ENCODE assay signal across 21 cellular contexts in the genomic region with DNA sequence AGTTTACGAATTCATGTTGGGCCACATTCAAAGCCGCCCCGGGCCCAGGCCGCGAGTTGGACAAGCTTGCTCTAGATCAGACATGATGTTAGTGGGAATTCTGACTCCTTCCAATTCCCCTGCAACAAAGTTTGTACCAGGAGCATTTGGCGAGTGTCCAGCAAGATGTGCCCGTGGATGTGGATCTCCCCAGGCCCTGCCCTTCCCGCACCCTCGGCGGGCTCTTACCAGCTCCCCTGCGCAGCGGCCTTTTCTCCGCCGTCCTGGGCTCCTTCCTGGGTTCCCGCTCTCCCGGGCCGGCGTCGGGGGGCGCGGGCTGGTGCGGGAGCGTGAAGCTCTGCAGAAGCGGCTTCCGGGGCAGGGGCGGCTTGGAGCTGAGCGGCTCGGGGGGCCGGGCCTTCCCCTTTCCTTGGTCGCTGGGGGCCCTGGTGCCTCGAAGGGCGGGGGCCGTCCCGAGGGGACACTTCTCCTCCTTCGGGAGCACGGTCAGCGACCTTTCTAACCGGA.
DNase-seq lines count a peak whose midpoint lies in the region; ATAC-seq, FAIRE-seq and TF ChIP-seq lines count a peak whose summit lies in the region.
"Had no signal": no experiment of that assay in that cellular context is flagged by ENCODE, and none has a peak within 500 bp of the region (broad histone marks: within the 10 kb centered on the region; RNA-seq: fewer than 3 reads in every experiment).

No MANE protein-coding gene starts in this region.

- no peaks in the 10 kb centered on the region for H3K27me3 ChIP-seq in CD4-positive, alpha-beta T cell (ENCODE audit: control insufficient read depth, insufficient read depth, low read length)
- peaks cover 43% of the 10 kb centered on the region for H3K27me3 ChIP-seq in GM23338 (ENCODE audit: insufficient read depth)
- H3K27me3 ChIP-seq in parathyroid adenoma (ENCODE audit: control insufficient read depth, insufficient read depth, low read length): no peaks in the 10 kb centered on the region
- H3K27me3 ChIP-seq: ovary, vagina had no signal

- no peak for ATAC-seq in CD4-positive, alpha-beta T cell (ENCODE audit: poor library complexity)
- ATAC-seq in GM23338: no peak
- no peak for ATAC-seq in GM18861 (IDR thresholded peaks at IDR 0.05; ENCODE audit: unreplicated experiment)
- no peak for ATAC-seq in HG02571 (IDR thresholded peaks at IDR 0.05; ENCODE audit: unreplicated experiment)

- DNase-seq in CD4-positive, alpha-beta T cell: no peak
- DNase-seq in GM23338 (ENCODE audit: low spot score): no peak
- DNase-seq in kidney: peak; percentile 67
- DNase-seq in stimulated activated CD4-positive, alpha-beta T cell treated with anti-CD3 and anti-CD28 coated beads, Interleukin-4, amount 100 ng/mL, for 4 hours: no peak
- DNase-seq: DMS53, MV-4-11, NCI-H2171, NCI-H524 treated with DMSO at 0.1 percent for 48 hours, ovary had no signal

- no peaks in the 10 kb centered on the region for H3K9me3 Mint-ChIP-seq in CD4-positive, alpha-beta T cell
- peaks cover 7% of the 10 kb centered on the region; the same call in 1 of the 3 replicates for H3K9me3 Mint-ChIP-seq in GM23338
- H3K9me3 Mint-ChIP-seq: stimulated activated effector memory CD8-positive, alpha-beta T cell treated with anti-CD3 and anti-CD28 coated beads, Interleukin-12 subunit alpha, Interleukin-12 subunit beta, amount 100 ng/mL, for 72 hours; T-helper 1 cell treated with Interleukin-12 subunit alpha and Interleukin-12 subunit beta and Interleukin-4 antibody, amounts not matched to agents 30 μg/mL and 1 μg/mL, for 36 hours had no signal

- no peaks in the 10 kb centered on the region for H3K9me2 ChIP-seq in GM23338 (ENCODE audit: insufficient read depth)

- H3K4me3 ChIP-seq in GM23338 (no peak overlapping the region), kidney (ENCODE audit: low read length in 2 of 2) (no peak overlapping the region), parathyroid adenoma (ENCODE audit: low read depth, low read length) (no peak overlapping the region)
- H3K4me3 ChIP-seq: ovary had no signal

- no peaks in the 10 kb centered on the region for H3K36me3 Mint-ChIP-seq in CD4-positive, alpha-beta T cell (ENCODE audit: low read depth)
- no peaks in the 10 kb centered on the region for H3K36me3 Mint-ChIP-seq in GM23338 (ENCODE audit: low read depth)
- H3K36me3 Mint-ChIP-seq: stimulated activated effector memory CD8-positive, alpha-beta T cell treated with anti-CD3 and anti-CD28 coated beads, Interleukin-12 subunit alpha, Interleukin-12 subunit beta, amount 100 ng/mL, for 72 hours had no signal

- H3K79me2 ChIP-seq in GM23338 (replicated peaks; ENCODE audit: insufficient read depth): no peaks in the 10 kb centered on the region
- peaks cover 5% of the 10 kb centered on the region for H3K79me2 ChIP-seq in parathyroid adenoma

- H3K27ac ChIP-seq in CD4-positive, alpha-beta T cell (ENCODE audit: low read depth, low read length): no peak overlapping the region
- no peak overlapping the region for H3K27ac ChIP-seq in GM23338 (ENCODE audit: low read depth)
- H3K27ac ChIP-seq in kidney (ENCODE audit: low read depth in 2 of 2, low read length in 2 of 2): no peak overlapping the region
- H3K27ac ChIP-seq in parathyroid adenoma: peak overlapping the region; percentile 17
- H3K27ac ChIP-seq: ovary had no signal

- no peaks in the 10 kb centered on the region for H4K20me1 ChIP-seq in GM23338 (replicated peaks; ENCODE audit: insufficient read depth)

- no peaks in the 10 kb centered on the region for H3K9me3 ChIP-seq in CD4-positive, alpha-beta T cell (ENCODE audit: control insufficient read depth, low read length)
- H3K9me3 ChIP-seq in kidney (ENCODE audit: control insufficient read depth in 1 of 2, low read length in 2 of 2) (no peaks in the 10 kb centered on the region), parathyroid adenoma (ENCODE audit: control insufficient read depth, low read length) (no peaks in the 10 kb centered on the region)
- H3K9me3 ChIP-seq: breast epithelium, left lung, ovary, suprapubic skin, vagina had no signal

- H3K4me2 ChIP-seq in GM23338 (no peak overlapping the region), parathyroid adenoma (ENCODE audit: low read length) (no peak overlapping the region)

- H2AFZ ChIP-seq in GM23338: no peak overlapping the region
- no peak overlapping the region for H2AFZ ChIP-seq in parathyroid adenoma

- no peak for FAIRE-seq in kidney (lab: Jason Lieb, UNC)
- FAIRE-seq: endometrium, HTR-8/SVneo, RCC 7860 had no signal

- no peak overlapping the region for H3K27ac Mint-ChIP-seq in CD4-positive, alpha-beta T cell
- no peak overlapping the region for H3K27ac Mint-ChIP-seq in GM23338
- H3K27ac Mint-ChIP-seq: stimulated activated effector memory CD8-positive, alpha-beta T cell treated with anti-CD3 and anti-CD28 coated beads, Interleukin-12 subunit alpha, Interleukin-12 subunit beta, amount 100 ng/mL, for 72 hours; T-helper 1 cell treated with Interleukin-12 subunit alpha and Interleukin-12 subunit beta and Interleukin-4 antibody, amounts not matched to agents 30 μg/mL and 1 μg/mL, for 36 hours had no signal

- peak overlapping the region; percentile 69 for H3K4me3 Mint-ChIP-seq in CD4-positive, alpha-beta T cell
- peak overlapping the region; percentile 32; the same call in 1 of the 3 replicates for H3K4me3 Mint-ChIP-seq in GM23338
- H3K4me3 Mint-ChIP-seq: T-helper 1 cell treated with Interleukin-12 subunit alpha and Interleukin-12 subunit beta and Interleukin-4 antibody, amounts not matched to agents 30 μg/mL and 1 μg/mL, for 36 hours had no signal

- H3K36me3 ChIP-seq in GM23338 (ENCODE audit: insufficient read depth) (no peaks in the 10 kb centered on the region), kidney (ENCODE audit: control insufficient read depth in 1 of 2, insufficient read depth in 2 of 2, low read length in 2 of 2) (no peaks in the 10 kb centered on the region), parathyroid adenoma (ENCODE audit: control insufficient read depth, insufficient read depth, low read length) (no peaks in the 10 kb centered on the region)
- H3K36me3 ChIP-seq: breast epithelium, left lung, ovary, suprapubic skin, vagina had no signal

- H3F3A ChIP-seq in GM23338 (replicated peaks; ENCODE audit: low read depth): no peaks in the 10 kb centered on the region

- POLR2A ChIA-PET in CD4-positive, alpha-beta T cell (lab: Charles Lee): interaction anchor here (0.8 to 6.3 kb wide), 12 partner anchors 14 to 320 kb away, joined by 3 to 46 read pairs (median 5); a partner anchor contains a TSS

- no peak for TF ChIP-seq CTCF in CD4-positive, alpha-beta T cell (IDR thresholded peaks at IDR 0.05)
- TF ChIP-seq CTCF in GM23338 (conservative IDR thresholded peaks at IDR 0.05; ENCODE audit: low read depth in 2 of 2) (no peak), kidney (IDR thresholded peaks at IDR 0.05; ENCODE audit: borderline replicate concordance, extremely low read depth, insufficient read depth) (no peak), parathyroid adenoma (IDR thresholded peaks at IDR 0.05) (no peak)

- CTCF ChIA-PET in CD4-positive, alpha-beta T cell (lab: Charles Lee): interaction anchor here (0.6 to 3.3 kb wide), 16 partner anchors 9 to 245 kb away, joined by 3 to 18 read pairs (median 3); a partner anchor contains a TSS

- H3K4me1 ChIP-seq in GM23338 (ENCODE audit: insufficient read depth): 0 out of 2 replicates have a peak, but pooled peaks cover 3% of the 10 kb centered on the region
- H3K4me1 ChIP-seq in kidney (ENCODE audit: control insufficient read depth in 1 of 2, insufficient read depth in 1 of 2, low read depth in 1 of 2, low read length in 2 of 2): no peaks in the 10 kb centered on the region
- peaks cover 25% of the 10 kb centered on the region for H3K4me1 ChIP-seq in parathyroid adenoma

- peaks cover 51% of the 10 kb centered on the region for H3K4me1 Mint-ChIP-seq in CD4-positive, alpha-beta T cell (ENCODE audit: low read depth)
- H3K4me1 Mint-ChIP-seq in GM23338: no peaks in the 10 kb centered on the region

- H3K27me3 Mint-ChIP-seq in CD4-positive, alpha-beta T cell: no peaks in the 10 kb centered on the region
- peaks cover 37% of the 10 kb centered on the region for H3K27me3 Mint-ChIP-seq in GM23338 (ENCODE audit: insufficient read depth, low read depth, poor library complexity)

- H3K9ac ChIP-seq in kidney (ENCODE audit: low read length in 2 of 2) (no peak overlapping the region), parathyroid adenoma (no peak overlapping the region)

- intact Hi-C loops in CD4-positive, alpha-beta T cell (cut with DNase I, micrococcal nuclease): loop anchor here (2.0 to 10.0 kb wide), 4 partner anchors 49 to 1107 kb away; a partner anchor contains a TSS
- intact Hi-C loops in kidney (cut with DNase I): no loop called here
